In genomic region chr1:14182801-14183200, GRCh38 we compare ENCODE assay signal across 20 cellular contexts.
"Had no signal": no experiment of that assay in that cellular context is flagged by ENCODE, and none has a peak within 500 bp of the region (broad histone marks: within the 10 kb centered on the region; RNA-seq: fewer than 3 reads in every experiment).

No MANE protein-coding gene starts in this region.

- H3K9me3 ChIP-seq: colonic mucosa, vagina had no signal

- H3K4me3 ChIP-seq: colonic mucosa, lung, vagina had no signal

- H3K4me1 ChIP-seq: colonic mucosa, vagina had no signal

- H3K27ac ChIP-seq: colonic mucosa, epithelial cell of prostate, vagina, VCaP had no signal

- ATAC-seq: activated T-cell treated with anti-CD3 and anti-CD28 coated beads, Interleukin-2, amount 50 U/mL, for 72 hours; natural killer cell treated with Interleukin-12 subunit alpha and Interleukin-12 subunit beta and Interleukin-15 and Interleukin-18, amount 100 ng/mL, for 72 hours had no signal

- H3K36me3 ChIP-seq: colonic mucosa, vagina had no signal

- FAIRE-seq: keratinocyte had no signal

- DNase-seq: activated CD4-positive, alpha-beta T cell treated with anti-CD3 and anti-CD28 coated beads for 1 hour; activated effector memory CD4-positive, alpha-beta T cell treated with anti-CD3 and anti-CD28 coated beads, Interleukin-2, amount 50 U/mL, for 16 hours; activated naive CD4-positive, alpha-beta T cell treated with anti-CD3 and anti-CD28 coated beads, Interleukin-2, amount 50 U/mL, for 16 hours; activated T-cell treated with anti-CD3 and anti-CD28 coated beads, Interleukin-2, amount 50 U/mL, for 72 hours; aorta; colonic mucosa; endodermal cell; foreskin fibroblast; hippocampal formation; nucleus accumbens; posterior cingulate gyrus; retina; stimulated activated CD4-positive, alpha-beta T cell treated with anti-CD3 and anti-CD28 coated beads, Interleukin-1b, Interleukin-23, amount 100 ng/mL, for 48 hours; trophoblast cell had no signal

- H3K27me3 ChIP-seq: colonic mucosa, vagina had no signal
